ENCODE assay signal across 1 cellular context in the genomic region with DNA sequence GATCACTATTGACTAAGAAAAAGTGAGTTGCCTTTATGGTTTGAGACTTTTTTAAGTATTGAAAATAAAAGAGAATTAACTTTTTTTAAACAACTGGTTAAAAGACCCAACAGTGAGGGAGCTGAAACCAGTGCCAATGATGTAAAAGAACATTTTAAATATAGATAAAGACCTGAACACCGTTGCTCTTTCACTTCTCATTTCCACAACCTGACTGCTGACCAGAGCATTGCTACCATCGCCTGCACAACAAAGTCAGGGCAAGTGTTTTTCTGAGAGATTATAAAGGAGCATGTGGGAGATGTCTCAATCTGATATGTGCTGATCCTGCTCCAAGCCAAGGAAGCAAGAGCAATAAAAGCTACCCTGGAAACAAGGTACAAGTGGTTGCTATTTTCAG.
TF ChIP-seq lines count a peak whose summit lies in the region.

No MANE protein-coding gene starts in this region.

TF ChIP-seq in K562, 482 proteins besides CTCF, POLR2A, EP300 and RAD21 (continued from another document and continues in another):
- TF ChIP-seq L3MBTL2 (IDR thresholded peaks at IDR 0.05) = peak; percentile 50; the same call in 1 of the 2 replicates
- no peak for TF ChIP-seq COPS2 (conservative IDR thresholded peaks at IDR 0.05)
- no peak for TF ChIP-seq DNMT1 (IDR thresholded peaks at IDR 0.05)
- no peak for TF ChIP-seq RFX1 (IDR thresholded peaks at IDR 0.05)
- TF ChIP-seq ARID1B (IDR thresholded peaks at IDR 0.05) = peak; percentile 47
- no peak for TF ChIP-seq TGIF2 (CRISPR knock-in tag; IDR thresholded peaks at IDR 0.05)
- TF ChIP-seq CCAR2 (IDR thresholded peaks at IDR 0.05; ENCODE audit: low read depth, low read length) = no peak
- TF ChIP-seq, protein P1, sequence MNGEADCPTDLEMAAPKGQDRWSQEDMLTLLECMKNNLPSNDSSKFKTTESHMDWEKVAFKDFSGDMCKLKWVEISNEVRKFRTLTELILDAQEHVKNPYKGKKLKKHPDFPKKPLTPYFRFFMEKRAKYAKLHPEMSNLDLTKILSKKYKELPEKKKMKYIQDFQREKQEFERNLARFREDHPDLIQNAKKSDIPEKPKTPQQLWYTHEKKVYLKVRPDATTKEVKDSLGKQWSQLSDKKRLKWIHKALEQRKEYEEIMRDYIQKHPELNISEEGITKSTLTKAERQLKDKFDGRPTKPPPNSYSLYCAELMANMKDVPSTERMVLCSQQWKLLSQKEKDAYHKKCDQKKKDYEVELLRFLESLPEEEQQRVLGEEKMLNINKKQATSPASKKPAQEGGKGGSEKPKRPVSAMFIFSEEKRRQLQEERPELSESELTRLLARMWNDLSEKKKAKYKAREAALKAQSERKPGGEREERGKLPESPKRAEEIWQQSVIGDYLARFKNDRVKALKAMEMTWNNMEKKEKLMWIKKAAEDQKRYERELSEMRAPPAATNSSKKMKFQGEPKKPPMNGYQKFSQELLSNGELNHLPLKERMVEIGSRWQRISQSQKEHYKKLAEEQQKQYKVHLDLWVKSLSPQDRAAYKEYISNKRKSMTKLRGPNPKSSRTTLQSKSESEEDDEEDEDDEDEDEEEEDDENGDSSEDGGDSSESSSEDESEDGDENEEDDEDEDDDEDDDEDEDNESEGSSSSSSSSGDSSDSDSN (IDR thresholded peaks at IDR 0.05; ENCODE audit: borderline replicate concordance in 1 of 2, low read depth in 2 of 2, low read length in 2 of 2) = no peak
- TF ChIP-seq, protein P2, sequence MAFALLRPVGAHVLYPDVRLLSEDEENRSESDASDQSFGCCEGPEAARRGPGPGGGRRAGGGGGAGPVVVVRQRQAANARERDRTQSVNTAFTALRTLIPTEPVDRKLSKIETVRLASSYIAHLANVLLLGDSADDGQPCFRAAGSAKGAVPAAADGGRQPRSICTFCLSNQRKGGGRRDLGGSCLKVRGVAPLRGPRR (CRISPR knock-in tag; IDR thresholded peaks at IDR 0.05) = no peak
- TF ChIP-seq, protein P3, sequence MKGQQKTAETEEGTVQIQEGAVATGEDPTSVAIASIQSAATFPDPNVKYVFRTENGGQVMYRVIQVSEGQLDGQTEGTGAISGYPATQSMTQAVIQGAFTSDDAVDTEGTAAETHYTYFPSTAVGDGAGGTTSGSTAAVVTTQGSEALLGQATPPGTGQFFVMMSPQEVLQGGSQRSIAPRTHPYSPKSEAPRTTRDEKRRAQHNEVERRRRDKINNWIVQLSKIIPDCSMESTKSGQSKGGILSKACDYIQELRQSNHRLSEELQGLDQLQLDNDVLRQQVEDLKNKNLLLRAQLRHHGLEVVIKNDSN (CRISPR knock-in tag; IDR thresholded peaks at IDR 0.05) = no peak
- no peak for TF ChIP-seq CXXC5 (CRISPR knock-in tag; IDR thresholded peaks at IDR 0.05)
- TF ChIP-seq POLR3G (IDR thresholded peaks at IDR 0.05; ENCODE audit: extremely low read depth, insufficient read length, insufficient replicate concordance) = no peak
- TF ChIP-seq KAT7 (CRISPR knock-in tag; IDR thresholded peaks at IDR 0.05; ENCODE audit: borderline replicate concordance) = no peak
- no peak for TF ChIP-seq RBFOX2 (IDR thresholded peaks at IDR 0.05; ENCODE audit: low read depth, low read length)
- no peak for TF ChIP-seq ZNF668 (CRISPR knock-in tag; IDR thresholded peaks at IDR 0.05)
- no peak for TF ChIP-seq ZNF274 (IDR thresholded peaks at IDR 0.05; ENCODE audit: borderline replicate concordance, low read depth, low read length)
- peak; percentile 44; the same call in 1 of the 2 replicates for TF ChIP-seq CBFA2T3 (IDR thresholded peaks at IDR 0.05)
- TF ChIP-seq YY1 (IDR thresholded peaks at IDR 0.05; ENCODE audit: borderline replicate concordance in 1 of 3, control insufficient read depth in 1 of 3, extremely low read depth in 1 of 3, insufficient read depth in 3 of 3, insufficient read length in 1 of 3, insufficient replicate concordance in 2 of 3, low read depth in 1 of 3, low read length in 2 of 3) = no peak
- no peak for TF ChIP-seq CBX1 (IDR thresholded peaks at IDR 0.05; ENCODE audit: low read depth)
- no peak for TF ChIP-seq NCOA2 (IDR thresholded peaks at IDR 0.05; ENCODE audit: partially characterized antibody in 2 of 2)
- TF ChIP-seq CHD2 (IDR thresholded peaks at IDR 0.05; ENCODE audit: low read depth, low read length) = no peak
- no peak for TF ChIP-seq BMI1 (IDR thresholded peaks at IDR 0.05; ENCODE audit: low read length)
- no peak for TF ChIP-seq HIVEP1 (CRISPR knock-in tag; IDR thresholded peaks at IDR 0.05)
- TF ChIP-seq MAFG (tag; conservative IDR thresholded peaks at IDR 0.05) = no peak
- 0 out of 2 replicates have a peak, but pooled peaks have one; percentile 28 for TF ChIP-seq ADNP (tag; IDR thresholded peaks at IDR 0.05)
- TF ChIP-seq ZNF589 (CRISPR knock-in tag; IDR thresholded peaks at IDR 0.05; ENCODE audit: low read depth) = no peak
- TF ChIP-seq SMAD4 (CRISPR knock-in tag; conservative IDR thresholded peaks at IDR 0.05) = 0 out of 2 replicates have a peak, but pooled peaks have one; percentile 47
- TF ChIP-seq JUND (IDR thresholded peaks at IDR 0.05; ENCODE audit: borderline replicate concordance, low read depth, low read length) = no peak
- TF ChIP-seq JUND (tag; IDR thresholded peaks at IDR 0.05; ENCODE audit: borderline replicate concordance, low read depth, low read length) = 0 out of 3 replicates have a peak, but pooled peaks have one; percentile 9
- TF ChIP-seq MYBL2 (IDR thresholded peaks at IDR 0.05; ENCODE audit: low read depth) = no peak
- TF ChIP-seq MYBL2 (CRISPR knock-in tag; IDR thresholded peaks at IDR 0.05; ENCODE audit: borderline replicate concordance) = no peak
- TF ChIP-seq TCF3 (CRISPR knock-in tag; IDR thresholded peaks at IDR 0.05) = peak; percentile 26; the same call in 1 of the 2 replicates
- no peak for TF ChIP-seq CAMTA2 (CRISPR knock-in tag; conservative IDR thresholded peaks at IDR 0.05)
- no peak for TF ChIP-seq ZNF785 (CRISPR knock-in tag; IDR thresholded peaks at IDR 0.05)
- no peak for TF ChIP-seq RBBP5 (IDR thresholded peaks at IDR 0.05; ENCODE audit: borderline replicate concordance, insufficient read depth, low read length, poor library complexity, severe bottlenecking)
- no peak for TF ChIP-seq SIRT6 (IDR thresholded peaks at IDR 0.05; ENCODE audit: low read depth, low read length)
- no peak for TF ChIP-seq HNRNPLL (IDR thresholded peaks at IDR 0.05; ENCODE audit: low read depth, low read length, poor library complexity, severe bottlenecking)
- TF ChIP-seq, protein P4, sequence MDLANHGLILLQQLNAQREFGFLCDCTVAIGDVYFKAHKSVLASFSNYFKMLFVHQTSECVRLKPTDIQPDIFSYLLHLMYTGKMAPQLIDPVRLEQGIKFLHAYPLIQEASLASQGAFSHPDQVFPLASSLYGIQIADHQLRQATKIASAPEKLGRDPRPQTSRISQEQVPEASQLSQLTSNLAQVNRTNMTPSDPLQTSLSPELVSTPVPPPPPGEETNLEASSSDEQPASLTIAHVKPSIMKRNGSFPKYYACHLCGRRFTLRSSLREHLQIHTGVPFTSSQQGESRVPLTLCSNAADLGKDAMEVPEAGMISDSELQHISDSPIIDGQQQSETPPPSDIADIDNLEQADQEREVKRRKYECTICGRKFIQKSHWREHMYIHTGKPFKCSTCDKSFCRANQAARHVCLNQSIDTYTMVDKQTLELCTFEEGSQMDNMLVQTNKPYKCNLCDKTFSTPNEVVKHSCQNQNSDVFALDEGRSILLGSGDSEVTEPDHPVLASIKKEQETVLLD (IDR thresholded peaks at IDR 0.05) = no peak
- TF ChIP-seq, protein P5, sequence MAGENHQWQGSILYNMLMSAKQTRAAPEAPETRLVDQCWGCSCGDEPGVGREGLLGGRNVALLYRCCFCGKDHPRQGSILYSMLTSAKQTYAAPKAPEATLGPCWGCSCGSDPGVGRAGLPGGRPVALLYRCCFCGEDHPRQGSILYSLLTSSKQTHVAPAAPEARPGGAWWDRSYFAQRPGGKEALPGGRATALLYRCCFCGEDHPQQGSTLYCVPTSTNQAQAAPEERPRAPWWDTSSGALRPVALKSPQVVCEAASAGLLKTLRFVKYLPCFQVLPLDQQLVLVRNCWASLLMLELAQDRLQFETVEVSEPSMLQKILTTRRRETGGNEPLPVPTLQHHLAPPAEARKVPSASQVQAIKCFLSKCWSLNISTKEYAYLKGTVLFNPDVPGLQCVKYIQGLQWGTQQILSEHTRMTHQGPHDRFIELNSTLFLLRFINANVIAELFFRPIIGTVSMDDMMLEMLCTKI (IDR thresholded peaks at IDR 0.05; ENCODE audit: partially characterized antibody) = no peak
- TF ChIP-seq TEAD4 (IDR thresholded peaks at IDR 0.05; ENCODE audit: low read length) = peak; percentile 35; the same call in 1 of the 2 replicates
- no peak for TF ChIP-seq TEAD4 (CRISPR knock-in tag; IDR thresholded peaks at IDR 0.05; ENCODE audit: borderline replicate concordance)
- no peak for TF ChIP-seq NBN (IDR thresholded peaks at IDR 0.05; ENCODE audit: low read depth)
- TF ChIP-seq, protein P6, sequence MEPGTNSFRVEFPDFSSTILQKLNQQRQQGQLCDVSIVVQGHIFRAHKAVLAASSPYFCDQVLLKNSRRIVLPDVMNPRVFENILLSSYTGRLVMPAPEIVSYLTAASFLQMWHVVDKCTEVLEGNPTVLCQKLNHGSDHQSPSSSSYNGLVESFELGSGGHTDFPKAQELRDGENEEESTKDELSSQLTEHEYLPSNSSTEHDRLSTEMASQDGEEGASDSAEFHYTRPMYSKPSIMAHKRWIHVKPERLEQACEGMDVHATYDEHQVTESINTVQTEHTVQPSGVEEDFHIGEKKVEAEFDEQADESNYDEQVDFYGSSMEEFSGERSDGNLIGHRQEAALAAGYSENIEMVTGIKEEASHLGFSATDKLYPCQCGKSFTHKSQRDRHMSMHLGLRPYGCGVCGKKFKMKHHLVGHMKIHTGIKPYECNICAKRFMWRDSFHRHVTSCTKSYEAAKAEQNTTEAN (CRISPR knock-in tag; IDR thresholded peaks at IDR 0.05) = no peak
- TF ChIP-seq, protein P7, sequence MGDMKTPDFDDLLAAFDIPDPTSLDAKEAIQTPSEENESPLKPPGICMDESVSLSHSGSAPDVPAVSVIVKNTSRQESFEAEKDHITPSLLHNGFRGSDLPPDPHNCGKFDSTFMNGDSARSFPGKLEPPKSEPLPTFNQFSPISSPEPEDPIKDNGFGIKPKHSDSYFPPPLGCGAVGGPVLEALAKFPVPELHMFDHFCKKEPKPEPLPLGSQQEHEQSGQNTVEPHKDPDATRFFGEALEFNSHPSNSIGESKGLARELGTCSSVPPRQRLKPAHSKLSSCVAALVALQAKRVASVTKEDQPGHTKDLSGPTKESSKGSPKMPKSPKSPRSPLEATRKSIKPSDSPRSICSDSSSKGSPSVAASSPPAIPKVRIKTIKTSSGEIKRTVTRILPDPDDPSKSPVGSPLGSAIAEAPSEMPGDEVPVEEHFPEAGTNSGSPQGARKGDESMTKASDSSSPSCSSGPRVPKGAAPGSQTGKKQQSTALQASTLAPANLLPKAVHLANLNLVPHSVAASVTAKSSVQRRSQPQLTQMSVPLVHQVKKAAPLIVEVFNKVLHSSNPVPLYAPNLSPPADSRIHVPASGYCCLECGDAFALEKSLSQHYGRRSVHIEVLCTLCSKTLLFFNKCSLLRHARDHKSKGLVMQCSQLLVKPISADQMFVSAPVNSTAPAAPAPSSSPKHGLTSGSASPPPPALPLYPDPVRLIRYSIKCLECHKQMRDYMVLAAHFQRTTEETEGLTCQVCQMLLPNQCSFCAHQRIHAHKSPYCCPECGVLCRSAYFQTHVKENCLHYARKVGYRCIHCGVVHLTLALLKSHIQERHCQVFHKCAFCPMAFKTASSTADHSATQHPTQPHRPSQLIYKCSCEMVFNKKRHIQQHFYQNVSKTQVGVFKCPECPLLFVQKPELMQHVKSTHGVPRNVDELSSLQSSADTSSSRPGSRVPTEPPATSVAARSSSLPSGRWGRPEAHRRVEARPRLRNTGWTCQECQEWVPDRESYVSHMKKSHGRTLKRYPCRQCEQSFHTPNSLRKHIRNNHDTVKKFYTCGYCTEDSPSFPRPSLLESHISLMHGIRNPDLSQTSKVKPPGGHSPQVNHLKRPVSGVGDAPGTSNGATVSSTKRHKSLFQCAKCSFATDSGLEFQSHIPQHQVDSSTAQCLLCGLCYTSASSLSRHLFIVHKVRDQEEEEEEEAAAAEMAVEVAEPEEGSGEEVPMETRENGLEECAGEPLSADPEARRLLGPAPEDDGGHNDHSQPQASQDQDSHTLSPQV (IDR thresholded peaks at IDR 0.05) = no peak
- TF ChIP-seq ARNT (IDR thresholded peaks at IDR 0.05) = no peak
- TF ChIP-seq, protein P8, sequence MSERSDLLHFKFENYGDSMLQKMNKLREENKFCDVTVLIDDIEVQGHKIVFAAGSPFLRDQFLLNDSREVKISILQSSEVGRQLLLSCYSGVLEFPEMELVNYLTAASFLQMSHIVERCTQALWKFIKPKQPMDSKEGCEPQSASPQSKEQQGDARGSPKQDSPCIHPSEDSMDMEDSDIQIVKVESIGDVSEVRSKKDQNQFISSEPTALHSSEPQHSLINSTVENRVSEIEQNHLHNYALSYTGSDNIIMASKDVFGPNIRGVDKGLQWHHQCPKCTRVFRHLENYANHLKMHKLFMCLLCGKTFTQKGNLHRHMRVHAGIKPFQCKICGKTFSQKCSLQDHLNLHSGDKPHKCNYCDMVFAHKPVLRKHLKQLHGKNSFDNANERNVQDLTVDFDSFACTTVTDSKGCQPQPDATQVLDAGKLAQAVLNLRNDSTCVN (CRISPR knock-in tag; IDR thresholded peaks at IDR 0.05) = no peak
- TF ChIP-seq, protein P9, sequence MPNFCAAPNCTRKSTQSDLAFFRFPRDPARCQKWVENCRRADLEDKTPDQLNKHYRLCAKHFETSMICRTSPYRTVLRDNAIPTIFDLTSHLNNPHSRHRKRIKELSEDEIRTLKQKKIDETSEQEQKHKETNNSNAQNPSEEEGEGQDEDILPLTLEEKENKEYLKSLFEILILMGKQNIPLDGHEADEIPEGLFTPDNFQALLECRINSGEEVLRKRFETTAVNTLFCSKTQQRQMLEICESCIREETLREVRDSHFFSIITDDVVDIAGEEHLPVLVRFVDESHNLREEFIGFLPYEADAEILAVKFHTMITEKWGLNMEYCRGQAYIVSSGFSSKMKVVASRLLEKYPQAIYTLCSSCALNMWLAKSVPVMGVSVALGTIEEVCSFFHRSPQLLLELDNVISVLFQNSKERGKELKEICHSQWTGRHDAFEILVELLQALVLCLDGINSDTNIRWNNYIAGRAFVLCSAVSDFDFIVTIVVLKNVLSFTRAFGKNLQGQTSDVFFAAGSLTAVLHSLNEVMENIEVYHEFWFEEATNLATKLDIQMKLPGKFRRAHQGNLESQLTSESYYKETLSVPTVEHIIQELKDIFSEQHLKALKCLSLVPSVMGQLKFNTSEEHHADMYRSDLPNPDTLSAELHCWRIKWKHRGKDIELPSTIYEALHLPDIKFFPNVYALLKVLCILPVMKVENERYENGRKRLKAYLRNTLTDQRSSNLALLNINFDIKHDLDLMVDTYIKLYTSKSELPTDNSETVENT (CRISPR knock-in tag; IDR thresholded peaks at IDR 0.05) = no peak
- no peak for TF ChIP-seq RB1 (IDR thresholded peaks at IDR 0.05; ENCODE audit: low read depth)
- TF ChIP-seq, protein P10, sequence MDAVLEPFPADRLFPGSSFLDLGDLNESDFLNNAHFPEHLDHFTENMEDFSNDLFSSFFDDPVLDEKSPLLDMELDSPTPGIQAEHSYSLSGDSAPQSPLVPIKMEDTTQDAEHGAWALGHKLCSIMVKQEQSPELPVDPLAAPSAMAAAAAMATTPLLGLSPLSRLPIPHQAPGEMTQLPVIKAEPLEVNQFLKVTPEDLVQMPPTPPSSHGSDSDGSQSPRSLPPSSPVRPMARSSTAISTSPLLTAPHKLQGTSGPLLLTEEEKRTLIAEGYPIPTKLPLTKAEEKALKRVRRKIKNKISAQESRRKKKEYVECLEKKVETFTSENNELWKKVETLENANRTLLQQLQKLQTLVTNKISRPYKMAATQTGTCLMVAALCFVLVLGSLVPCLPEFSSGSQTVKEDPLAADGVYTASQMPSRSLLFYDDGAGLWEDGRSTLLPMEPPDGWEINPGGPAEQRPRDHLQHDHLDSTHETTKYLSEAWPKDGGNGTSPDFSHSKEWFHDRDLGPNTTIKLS (IDR thresholded peaks at IDR 0.05; ENCODE audit: borderline replicate concordance, low read depth) = no peak
- TF ChIP-seq MTF1 (CRISPR knock-in tag; IDR thresholded peaks at IDR 0.05; ENCODE audit: borderline replicate concordance) = no peak
- no peak for TF ChIP-seq FOXK2 (conservative IDR thresholded peaks at IDR 0.05 in 1 of 2, IDR thresholded peaks at IDR 0.05 in 1 of 2; ENCODE audit: low read depth in 2 of 2)
